8 cellular contexts compared by ENCODE assay signal in genomic region chr9:136095028-136095494, GRCh38. TPM values are rescaled to one million over a fixed set of nuclear protein-coding genes. Genes with fewer than 3 reads are reported as not detected.
A peak's percentile ranks its signal among the peaks of the same experiment; 100 is the strongest.
DNase-seq lines count a peak whose midpoint lies in the region; ATAC-seq and TF ChIP-seq lines count a peak whose summit lies in the region.

TSS of gene NACC2 (minus strand) at chr9:136095289. CDS start at chr9:136050521, 44,768 bp downstream.

- ATAC-seq in IMR-90 (ENCODE audit: low read depth) (peak; percentile 75), HG02623 (IDR thresholded peaks at IDR 0.05; ENCODE audit: unreplicated experiment) (no peak)
- peak; percentile 35 for ATAC-seq in activated CD8-positive, alpha-beta T cell treated with anti-CD3 and anti-CD28 coated beads, Interleukin-2, amount 10 ng/mL, durations not matched to agents 7 days and 5 days
- peak; percentile 9 to 46 for ATAC-seq in naive thymus-derived CD8-positive, alpha-beta T cell

- H3K9me3 Mint-ChIP-seq in CD8-positive, alpha-beta memory T cell: no peaks in the 10 kb centered on the region
- H3K9me3 Mint-ChIP-seq in activated CD8-positive, alpha-beta T cell treated with anti-CD3 and anti-CD28 coated beads, Interleukin-2, amount 10 ng/mL, durations not matched to agents 7 days and 5 days (ENCODE audit: insufficient read depth): no peaks in the 10 kb centered on the region
- no peaks in the 10 kb centered on the region for H3K9me3 Mint-ChIP-seq in naive thymus-derived CD8-positive, alpha-beta T cell

- H3K14ac ChIP-seq in IMR-90 (replicated peaks; ENCODE audit: low read depth, low read length): peak within 1 kb of the TSS; percentile 60

- H4K5ac ChIP-seq in IMR-90 (ENCODE audit: low read depth, low read length): peak within 1 kb of the TSS; percentile 83

- peak within 1 kb of the TSS in 5 of 8 donors; percentile 39 to 75 (median 46) for H3K27ac Mint-ChIP-seq in CD8-positive, alpha-beta memory T cell
- H3K27ac Mint-ChIP-seq in activated CD8-positive, alpha-beta T cell treated with anti-CD3 and anti-CD28 coated beads, Interleukin-2, amount 10 ng/mL, durations not matched to agents 7 days and 5 days: peak within 1 kb of the TSS; percentile 20
- peak within 1 kb of the TSS in 7 of 10 donors; percentile 15 to 73 (median 39) for H3K27ac Mint-ChIP-seq in naive thymus-derived CD8-positive, alpha-beta T cell

- no peak for TF ChIP-seq POLR2A in IMR-90 (IDR thresholded peaks at IDR 0.05; ENCODE audit: low read depth, low read length)

- peak within 1 kb of the TSS; percentile 88 for H2AK5ac ChIP-seq in IMR-90 (ENCODE audit: low read depth, low read length)

- H3K23ac ChIP-seq in IMR-90 (ENCODE audit: low read depth, low read length): peak within 1 kb of the TSS; percentile 79

- H3K18ac ChIP-seq in IMR-90 (ENCODE audit: low read depth, low read length): peak within 1 kb of the TSS; percentile 73; the same call in 1 of the 2 replicates

- no peak for TF ChIP-seq CTCF in IMR-90 (conservative IDR thresholded peaks at IDR 0.05; ENCODE audit: low read depth, low read length)
- no peak for TF ChIP-seq CTCF in fibroblast of lung (conservative IDR thresholded peaks at IDR 0.05 in 1 of 2, IDR thresholded peaks at IDR 0.05 in 1 of 2; ENCODE audit: low read depth in 1 of 2, low read length in 2 of 2)

- peaks cover 0 to 3% of the 10 kb centered on the region in 2 donors for H3K27me3 Mint-ChIP-seq in CD8-positive, alpha-beta memory T cell
- H3K27me3 Mint-ChIP-seq in activated CD8-positive, alpha-beta T cell treated with anti-CD3 and anti-CD28 coated beads, Interleukin-2, amount 10 ng/mL, durations not matched to agents 7 days and 5 days (ENCODE audit: low read depth): peaks cover 7% of the 10 kb centered on the region
- H3K27me3 Mint-ChIP-seq in naive thymus-derived CD8-positive, alpha-beta T cell: peaks cover 0 to 10% (median 1%) of the 10 kb centered on the region in 5 donors

- peaks cover 9 to 45% of the 10 kb centered on the region in 2 experiments; a peak in 3 of 4 replicates for H3K79me1 ChIP-seq in IMR-90 (ENCODE audit: low read depth in 1 of 2, low read length in 2 of 2)

- H3K4me1 ChIP-seq in CD8-positive, alpha-beta memory T cell (ENCODE audit: insufficient read depth, low read length): peaks cover 25% of the 10 kb centered on the region
- H3K4me1 ChIP-seq in IMR-90 (ENCODE audit: control insufficient read depth, insufficient read depth, low read length) (peaks cover 22% of the 10 kb centered on the region), fibroblast of lung (ENCODE audit: control insufficient read depth, extremely low read depth, insufficient read depth, low read length) (peaks cover 10% of the 10 kb centered on the region)

- H3K9me1 ChIP-seq in IMR-90 (ENCODE audit: insufficient read depth, low read length): peaks cover 5% of the 10 kb centered on the region

- H2AK9ac ChIP-seq in IMR-90 (replicated peaks; ENCODE audit: low read depth, low read length, poor library complexity): peak within 1 kb of the TSS; percentile 95

- peak within 1 kb of the TSS; percentile 19; the same call in 1 of the 2 replicates for H2BK120ac ChIP-seq in IMR-90 (ENCODE audit: low read depth, low read length)

- no TSS peak for BruUV-seq in IMR-90 (replicated peaks; lab: Mats Ljungman, UMichigan)

- peak within 1 kb of the TSS; percentile 79 to 86; a peak in 3 of 4 replicates for H4K8ac ChIP-seq in IMR-90 (ENCODE audit: low read depth in 2 of 2, low read length in 2 of 2)

- H3K9ac ChIP-seq in IMR-90 (ENCODE audit: low read depth, low read length): peak within 1 kb of the TSS; percentile 92
- H3K9ac ChIP-seq in fibroblast of lung (ENCODE audit: insufficient read depth, low read length): peak within 1 kb of the TSS; percentile 74

- dilution Hi-C loops in IMR-90 (cut with HindIII; ENCODE audit: low sequenced_read_pairs, unreplicated experiment): no loop called here

- peak within 1 kb of the TSS; percentile 94 for H3K4me2 ChIP-seq in IMR-90 (ENCODE audit: low read depth, low read length)
- H3K4me2 ChIP-seq in fibroblast of lung (ENCODE audit: extremely low read depth, insufficient read depth, low read length): peak within 1 kb of the TSS; percentile 90

- peak within 1 kb of the TSS; percentile 93 for H2AFZ ChIP-seq in IMR-90 (replicated peaks; ENCODE audit: low read length, poor library complexity)
- H2AFZ ChIP-seq in fibroblast of lung (ENCODE audit: low read length): peak within 1 kb of the TSS; percentile 46

- peak within 1 kb of the TSS; percentile 56 for H4K91ac ChIP-seq in IMR-90 (ENCODE audit: insufficient read depth, low read depth, low read length)

- TF ChIP-seq RAD21 in IMR-90 (IDR thresholded peaks at IDR 0.05; ENCODE audit: low read length): no peak

- no peaks in the 10 kb centered on the region for H3K36me3 ChIP-seq in CD8-positive, alpha-beta memory T cell (ENCODE audit: insufficient read depth, low read length)
- H3K36me3 ChIP-seq in IMR-90 (ENCODE audit: control insufficient read depth, insufficient read depth, low read length) (peaks cover 6% of the 10 kb centered on the region; the same call in 1 of the 2 replicates), fibroblast of lung (ENCODE audit: control insufficient read depth, insufficient read depth, low read length) (peaks cover 4% of the 10 kb centered on the region)

- peaks cover 41% of the 10 kb centered on the region for H3K79me2 ChIP-seq in fibroblast of lung (ENCODE audit: control insufficient read depth, insufficient read depth, low read length)

- H3K56ac ChIP-seq in IMR-90 (ENCODE audit: extremely low read depth, insufficient read depth, low read length): peak within 1 kb of the TSS; percentile 66

- DNase-seq in CD8-positive, alpha-beta memory T cell: peak in 1 of 5 donors; percentile 31
- DNase-seq in IMR-90: peak; percentile 52
- no peak for DNase-seq in activated CD8-positive, alpha-beta T cell treated with anti-CD3 and anti-CD28 coated beads, Interleukin-2, amount 10 ng/mL, durations not matched to agents 7 days and 5 days
- DNase-seq in fibroblast of lung (ENCODE audit: low read depth in 2 of 2): peak; percentile 55 to 66
- DNase-seq in naive thymus-derived CD8-positive, alpha-beta T cell: no peak
- DNase-seq in NCI-H82 (lab: John Stamatoyannopoulos, UW): no peak
- DNase-seq in islet precursor cell: no peak

- peaks cover 14 to 43% (median 17%) of the 10 kb centered on the region in 3 donors for H3K4me1 Mint-ChIP-seq in CD8-positive, alpha-beta memory T cell
- peaks cover 24% of the 10 kb centered on the region for H3K4me1 Mint-ChIP-seq in activated CD8-positive, alpha-beta T cell treated with anti-CD3 and anti-CD28 coated beads, Interleukin-2, amount 10 ng/mL, durations not matched to agents 7 days and 5 days (ENCODE audit: low read depth)
- peaks cover 14 to 37% (median 24%) of the 10 kb centered on the region in 4 donors for H3K4me1 Mint-ChIP-seq in naive thymus-derived CD8-positive, alpha-beta T cell

- peak within 1 kb of the TSS; percentile 47 for H3K27ac ChIP-seq in CD8-positive, alpha-beta memory T cell (ENCODE audit: low read depth, low read length)
- H3K27ac ChIP-seq in IMR-90 (ENCODE audit: insufficient read depth, low read length) (peak within 1 kb of the TSS; percentile 80), fibroblast of lung (ENCODE audit: insufficient read depth, low read length) (peak within 1 kb of the TSS; percentile 61)

- no peak within 1 kb of the TSS for H2BK20ac ChIP-seq in IMR-90 (ENCODE audit: low read depth, low read length)

- peak within 1 kb of the TSS; percentile 72 to 94 (median 80) for H3K4me3 Mint-ChIP-seq in CD8-positive, alpha-beta memory T cell
- H3K4me3 Mint-ChIP-seq in activated CD8-positive, alpha-beta T cell treated with anti-CD3 and anti-CD28 coated beads, Interleukin-2, amount 10 ng/mL, durations not matched to agents 7 days and 5 days: peak within 1 kb of the TSS; percentile 75
- peak within 1 kb of the TSS; percentile 56 to 87 (median 78) for H3K4me3 Mint-ChIP-seq in naive thymus-derived CD8-positive, alpha-beta T cell

- intact Hi-C loops in IMR-90 (cut with micrococcal nuclease): loop anchor here (2.0 kb wide), 1 partner anchor 24 kb away; the partner anchor contains the start of gene TMEM250

- H4K20me1 ChIP-seq in IMR-90 (ENCODE audit: insufficient read depth, low read length) (peaks cover 42% of the 10 kb centered on the region), fibroblast of lung (ENCODE audit: control insufficient read depth, extremely low read depth, insufficient read depth, low read length) (no peaks in the 10 kb centered on the region)

- POLR2A ChIA-PET in CD8-positive, alpha-beta memory T cell (lab: Charles Lee): interaction anchor here (1.0 to 4.7 kb wide), 3 partner anchors 13 to 26 kb away, joined by 6 to 59 read pairs (median 7); partner anchors contain the start of gene TMEM250
- POLR2A ChIA-PET in IMR-90 (lab: Charles Lee; ENCODE audit: unreplicated experiment): interaction anchor here (1.0 kb wide), 1 partner anchor 17 kb away, joined by 3 read pairs; no protein-coding TSS in a partner anchor
- POLR2A ChIA-PET in activated CD8-positive, alpha-beta T cell treated with anti-CD3 and anti-CD28 coated beads, Interleukin-2, amount 10 ng/mL, durations not matched to agents 7 days and 5 days (lab: Charles Lee): interaction anchor here (0.6 to 1.6 kb wide), 5 partner anchors 9 to 115 kb away, joined by 3 to 6 read pairs (median 3); no protein-coding TSS in a partner anchor
- POLR2A ChIA-PET in naive thymus-derived CD8-positive, alpha-beta T cell (lab: Charles Lee): interaction anchor here (0.8 to 6.9 kb wide), 4 partner anchors 13 to 116 kb away, joined by 3 to 78 read pairs (median 40); partner anchors contain the start of gene TMEM250

- peak within 1 kb of the TSS; percentile 65 for H2BK5ac ChIP-seq in IMR-90 (ENCODE audit: low read depth, low read length, poor library complexity, severe bottlenecking)

- H3K27me3 ChIP-seq in CD8-positive, alpha-beta memory T cell (ENCODE audit: insufficient read depth, low read length, poor library complexity, severe bottlenecking): no peaks in the 10 kb centered on the region
- H3K27me3 ChIP-seq in IMR-90 (ENCODE audit: control insufficient read depth, insufficient read depth, low read length): no peaks in the 10 kb centered on the region
- H3K27me3 ChIP-seq in fibroblast of lung (ENCODE audit: control insufficient read depth, insufficient read depth, low read length): no peaks in the 10 kb centered on the region

- WGBS in IMR-90 (ENCODE audit: extremely low coverage in 2 of 2, insufficient read length in 1 of 2), 2 experiments: 1% methylated on average over 22 of the region's 78 CpGs; no CpG with 5 or more reads in 1 of the 2 experiments

- no peaks in the 10 kb centered on the region for H3K9me3 ChIP-seq in CD8-positive, alpha-beta memory T cell (ENCODE audit: low read length)
- H3K9me3 ChIP-seq in IMR-90 (ENCODE audit: control insufficient read depth, insufficient read depth, low read length) (no peaks in the 10 kb centered on the region), fibroblast of lung (ENCODE audit: control insufficient read depth, insufficient read depth, low read depth, low read length) (no peaks in the 10 kb centered on the region)

- H3K36me3 Mint-ChIP-seq in CD8-positive, alpha-beta memory T cell: peaks cover 0 to 2% (median 0%) of the 10 kb centered on the region in 3 donors
- H3K36me3 Mint-ChIP-seq in activated CD8-positive, alpha-beta T cell treated with anti-CD3 and anti-CD28 coated beads, Interleukin-2, amount 10 ng/mL, durations not matched to agents 7 days and 5 days (ENCODE audit: low read depth): no peaks in the 10 kb centered on the region
- H3K36me3 Mint-ChIP-seq in naive thymus-derived CD8-positive, alpha-beta T cell: no peaks in the 10 kb centered on the region

- CTCF ChIA-PET in CD8-positive, alpha-beta memory T cell (lab: Charles Lee): interaction anchor here (0.6 to 2.4 kb wide), 4 partner anchors 12 to 23 kb away, joined by 3 to 9 read pairs (median 6); no protein-coding TSS in a partner anchor
- CTCF ChIA-PET in IMR-90 (lab: Yijun Ruan, JAX): no interaction called here
- CTCF ChIA-PET in activated CD8-positive, alpha-beta T cell treated with anti-CD3 and anti-CD28 coated beads, Interleukin-2, amount 10 ng/mL, durations not matched to agents 7 days and 5 days (lab: Charles Lee): interaction anchor here (1.3 to 1.6 kb wide), 3 partner anchors 11 to 23 kb away, joined by 4 read pairs; no protein-coding TSS in a partner anchor

- peak within 1 kb of the TSS; percentile 84 for H3K4ac ChIP-seq in IMR-90 (ENCODE audit: low read depth, low read length)

- H3K4me3 ChIP-seq in CD8-positive, alpha-beta memory T cell (ENCODE audit: low read length): peak within 1 kb of the TSS; percentile 50
- H3K4me3 ChIP-seq in IMR-90 (ENCODE audit: insufficient read depth, low read depth, low read length) (peak within 1 kb of the TSS; percentile 94), fibroblast of lung (replicated peaks in 1 of 4; ENCODE audit: control extremely low read depth in 1 of 4, insufficient read depth in 1 of 4, low read depth in 3 of 4, low read length in 4 of 4) (peak within 1 kb of the TSS; percentile 55 to 89 (median 72))

- in situ Hi-C loops in IMR-90 (cut with MboI; ENCODE audit: low sequenced_read_pairs): no loop called here

- no peak within 1 kb of the TSS for H2BK15ac ChIP-seq in IMR-90 (ENCODE audit: low read depth, low read length)

RNA-seq across cellular contexts. Expression of gene NACC2, which starts in this region (rescaled TPM):
- total RNA-seq in CD8-positive, alpha-beta memory T cell: 1 to 10 TPM; 9.0 to 9.1 TPM
- polyA plus RNA-seq in CD8-positive, alpha-beta memory T cell: 2.9 TPM
- total RNA-seq in IMR-90 (2012; rRNA removed): 7.9 and 11.1 TPM in 2 replicates
- polyA plus RNA-seq in IMR-90 (2012; rRNA removed): 19.0 and 21.2 TPM in 2 replicates
- 16.0 and 22.9 TPM in 2 replicates for polyA plus RNA-seq in IMR-90 (2012; cell fraction: cytosol; rRNA removed)
- polyA plus RNA-seq in IMR-90 (2012; cell fraction: nucleus; rRNA removed; ENCODE audit: low replicate concordance): 27.3 and 39.1 TPM in 2 replicates
- total RNA-seq in activated CD8-positive, alpha-beta T cell treated with anti-CD3 and anti-CD28 coated beads, Interleukin-2, amount 10 ng/mL, durations not matched to agents 7 days and 5 days: 1 to 10 TPM; 5.6 to 6.4 TPM
- 18.2 and 18.5 TPM in 2 replicates for total RNA-seq in fibroblast of lung
- polyA plus RNA-seq in fibroblast of lung: 12.3 and 14.4 TPM in 2 replicates
- polyA plus RNA-seq in fibroblast of lung (2012): 19.3 and 19.8 TPM in 2 replicates
- polyA minus RNA-seq in fibroblast of lung (ENCODE audit: low replicate concordance): 18.7 and 24.5 TPM in 2 replicates
- total RNA-seq in naive thymus-derived CD8-positive, alpha-beta T cell: 10 to 100 TPM in 1 of 2 experiments, 1 to 10 TPM in 1; 9.5 to 10.4 TPM
- polyA plus RNA-seq in naive thymus-derived CD8-positive, alpha-beta T cell: 1 to 10 TPM; 1.0 to 1.3 (median 1.3) TPM

Comparison
In these comparisons a context has a peak if more than half of its experiments do, and no peak if none do; other contexts are left out.
1. DNase-seq: peak in IMR-90 (single experiment) and fibroblast of lung (2 of 2); none in activated CD8-positive, alpha-beta T cell treated with anti-CD3 and anti-CD28 coated beads, Interleukin-2, amount 10 ng/mL, durations not matched to agents 7 days and 5 days (single experiment), naive thymus-derived CD8-positive, alpha-beta T cell (0 of 10), NCI-H82 (single experiment) and islet precursor cell (single experiment).
2. Peak in every context shown above with its lines, with median percentiles within 50 percentile points of each other: H3K27ac ChIP-seq, H3K4me3 ChIP-seq, H3K27ac Mint-ChIP-seq and H3K4me3 Mint-ChIP-seq.